ENCODE assay signal across 25 cellular contexts in the genomic region with DNA sequence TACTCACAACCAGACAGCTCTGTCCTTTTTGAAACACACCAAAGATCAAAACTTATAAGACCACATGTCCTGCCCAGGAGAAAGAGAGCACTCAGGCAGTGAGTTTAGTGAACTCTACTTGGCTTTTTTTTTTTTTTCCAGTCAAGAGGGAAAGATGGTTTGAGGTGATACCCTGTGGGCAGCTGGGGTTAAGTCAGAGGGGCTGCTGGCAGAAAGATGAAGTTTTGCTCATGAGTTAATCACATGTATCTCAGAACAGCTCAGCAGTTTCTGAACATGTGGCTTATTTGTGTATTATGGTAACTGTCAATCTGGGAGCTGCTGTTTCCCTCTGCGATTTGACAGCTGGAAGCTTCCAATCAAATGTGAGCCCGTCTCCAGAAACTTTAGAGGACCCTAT. TPM values are rescaled to one million over a fixed set of nuclear protein-coding genes. Genes with fewer than 3 reads are reported as not detected.
A peak's percentile ranks its signal among the peaks of the same experiment; 100 is the strongest.
DNase-seq lines count a peak whose midpoint lies in the region; FAIRE-seq and TF ChIP-seq lines count a peak whose summit lies in the region.
"Had no signal": no experiment of that assay in that cellular context is flagged by ENCODE, and none has a peak within 500 bp of the region (broad histone marks: within the 10 kb centered on the region; RNA-seq: fewer than 3 reads in every experiment).

No MANE protein-coding gene starts in this region.

- no peak overlapping the region for H3K4me3 Mint-ChIP-seq in activated CD4-positive, alpha-beta T cell treated with anti-CD3 and anti-CD28 coated beads, Interleukin-2, amount 10 ng/mL, durations not matched to agents 24 days and 14 days
- H3K4me3 Mint-ChIP-seq in astrocyte (ENCODE audit: unreplicated experiment), result no peak overlapping the region
- H3K4me3 Mint-ChIP-seq: activated naive CD8-positive, alpha-beta T cell treated with anti-CD3 and anti-CD28 coated beads, Interleukin-2, amount 10 ng/mL, durations not matched to agents 7 days and 5 days; GM23338; HFFc6; naive thymus-derived CD8-positive, alpha-beta T cell had no signal

- no peaks in the 10 kb centered on the region for H3K27me3 ChIP-seq in astrocyte (ENCODE audit: insufficient read depth, low read length)
- H3K27me3 ChIP-seq: suprapubic skin had no signal

- H3K9me3 ChIP-seq in astrocyte (ENCODE audit: insufficient read depth, low read depth, low read length), result no peaks in the 10 kb centered on the region
- H3K9me3 ChIP-seq: suprapubic skin had no signal

- intact Hi-C loops in activated CD4-positive, alpha-beta T cell treated with anti-CD3 and anti-CD28 coated beads, Interleukin-2, amount 10 ng/mL, durations not matched to agents 24 days and 14 days (cut with micrococcal nuclease), result no loop called here

- peaks cover 5% of the 10 kb centered on the region for H3K4me1 ChIP-seq in astrocyte (ENCODE audit: insufficient read depth, low read length)
- H3K4me1 ChIP-seq: suprapubic skin had no signal

- no peak overlapping the region for H3K9ac ChIP-seq in astrocyte (ENCODE audit: low read length)

- H3K4me2 ChIP-seq in astrocyte (ENCODE audit: low read length), result no peak overlapping the region
- H3K4me2 ChIP-seq: GM23338 had no signal

- H3K79me2 ChIP-seq in astrocyte (ENCODE audit: insufficient read depth, low read length), result no peaks in the 10 kb centered on the region

- no peak for DNase-seq in activated CD4-positive, alpha-beta T cell treated with anti-CD3 and anti-CD28 coated beads, Interleukin-2, amount 10 ng/mL, durations not matched to agents 24 days and 14 days
- no peak for DNase-seq in activated CD4-positive, alpha-beta T cell treated with anti-CD3 and anti-CD28 coated beads for 4 hours
- DNase-seq in stimulated activated naive CD4-positive, alpha-beta T cell treated with Interleukin-2 at 50 U/mL for 16 hours (lab: John Stamatoyannopoulos, UW), result peak; percentile 5
- DNase-seq in stimulated activated naive CD4-positive, alpha-beta T cell (lab: John Stamatoyannopoulos, UW), result no peak
- DNase-seq in astrocyte (ENCODE audit: low read depth) (no peak), pons (ENCODE audit: low spot score) (no peak), NCI-H1092 treated with DMSO at 0.1 percent for 48 hours (lab: John Stamatoyannopoulos, UW) (no peak)
- DNase-seq in activated effector memory CD4-positive, alpha-beta T cell treated with Interleukin-2 at 50 U/mL for 16 hours, result no peak
- DNase-seq: activated naive CD8-positive, alpha-beta T cell treated with anti-CD3 and anti-CD28 coated beads, Interleukin-2, amount 10 ng/mL, durations not matched to agents 7 days and 5 days; COR-L47; DND-41; dorsolateral prefrontal cortex; HFFc6; IMR-90; midbrain; naive thymus-derived CD8-positive, alpha-beta T cell; NCI-H1417 treated with DMSO at 0.1 percent for 48 hours; NCI-H2081 treated with DMSO at 0.1 percent for 48 hours; NCI-H774 had no signal

- peak; percentile 9 for FAIRE-seq in astrocyte (lab: Jason Lieb, UNC)
- FAIRE-seq: keratinocyte had no signal

- H3K36me3 Mint-ChIP-seq in activated CD4-positive, alpha-beta T cell treated with anti-CD3 and anti-CD28 coated beads, Interleukin-2, amount 10 ng/mL, durations not matched to agents 24 days and 14 days (ENCODE audit: low read depth), result peaks cover 26% of the 10 kb centered on the region
- peaks cover 10% of the 10 kb centered on the region for H3K36me3 Mint-ChIP-seq in astrocyte (ENCODE audit: low read depth, unreplicated experiment)

- no peak overlapping the region for H3K4me3 ChIP-seq in astrocyte (ENCODE audit: insufficient read depth, low read depth, low read length)
- H3K4me3 ChIP-seq: dorsolateral prefrontal cortex, GM23338, suprapubic skin had no signal

- H3K27ac Mint-ChIP-seq in activated CD4-positive, alpha-beta T cell treated with anti-CD3 and anti-CD28 coated beads, Interleukin-2, amount 10 ng/mL, durations not matched to agents 24 days and 14 days, result peak overlapping the region; percentile 73
- no peak overlapping the region for H3K27ac Mint-ChIP-seq in astrocyte (ENCODE audit: unreplicated experiment)
- H3K27ac Mint-ChIP-seq: activated naive CD8-positive, alpha-beta T cell treated with anti-CD3 and anti-CD28 coated beads, Interleukin-2, amount 10 ng/mL, durations not matched to agents 7 days and 5 days; GM23338; HFFc6 had no signal

- no peaks in the 10 kb centered on the region for H3K36me3 ChIP-seq in astrocyte (ENCODE audit: insufficient read depth, low read length)
- H3K36me3 ChIP-seq: suprapubic skin had no signal

- no peaks in the 10 kb centered on the region for H3K27me3 Mint-ChIP-seq in activated CD4-positive, alpha-beta T cell treated with anti-CD3 and anti-CD28 coated beads, Interleukin-2, amount 10 ng/mL, durations not matched to agents 24 days and 14 days
- H3K27me3 Mint-ChIP-seq in astrocyte (ENCODE audit: low read depth, unreplicated experiment), result no peaks in the 10 kb centered on the region
- H3K27me3 Mint-ChIP-seq: activated naive CD8-positive, alpha-beta T cell treated with anti-CD3 and anti-CD28 coated beads, Interleukin-2, amount 10 ng/mL, durations not matched to agents 7 days and 5 days; naive thymus-derived CD8-positive, alpha-beta T cell had no signal

- H3K9me3 Mint-ChIP-seq in activated CD4-positive, alpha-beta T cell treated with anti-CD3 and anti-CD28 coated beads, Interleukin-2, amount 10 ng/mL, durations not matched to agents 24 days and 14 days, result no peaks in the 10 kb centered on the region
- no peaks in the 10 kb centered on the region for H3K9me3 Mint-ChIP-seq in astrocyte (ENCODE audit: unreplicated experiment)
- H3K9me3 Mint-ChIP-seq: activated naive CD8-positive, alpha-beta T cell treated with anti-CD3 and anti-CD28 coated beads, Interleukin-2, amount 10 ng/mL, durations not matched to agents 7 days and 5 days; GM23338; HFFc6; naive thymus-derived CD8-positive, alpha-beta T cell had no signal

- no peak overlapping the region for H2AFZ ChIP-seq in astrocyte (ENCODE audit: low read depth, low read length)
- H2AFZ ChIP-seq: GM23338 had no signal

- H3K4me1 Mint-ChIP-seq in activated CD4-positive, alpha-beta T cell treated with anti-CD3 and anti-CD28 coated beads, Interleukin-2, amount 10 ng/mL, durations not matched to agents 24 days and 14 days, result peaks cover 24% of the 10 kb centered on the region
- H3K4me1 Mint-ChIP-seq in astrocyte (ENCODE audit: low read depth, unreplicated experiment), result peaks cover 3% of the 10 kb centered on the region

- H3K27ac ChIP-seq in astrocyte (ENCODE audit: low read depth, low read length), result no peak overlapping the region
- H3K27ac ChIP-seq: dorsolateral prefrontal cortex, suprapubic skin had no signal

- H4K20me1 ChIP-seq in astrocyte (ENCODE audit: insufficient read depth, low read length), result no peaks in the 10 kb centered on the region

- no peak for TF ChIP-seq CTCF in astrocyte (IDR thresholded peaks at IDR 0.05; ENCODE audit: insufficient read depth, low read depth, low read length)

RNA-seq across cellular contexts. Expression of a gene that starts 56.4 kb away (rescaled TPM):
- 0.31 and 0.37 TPM in 2 replicates for total RNA-seq in activated CD4-positive, alpha-beta T cell treated with anti-CD3 and anti-CD28 coated beads, Interleukin-2, amount 10 ng/mL, durations not matched to agents 24 days and 14 days
- 1.2 and 2.1 TPM in 2 replicates for total RNA-seq in astrocyte
- total RNA-seq: M059J, osteocyte, suprapubic skin, ureter had no signal
